In the genomic region with DNA sequence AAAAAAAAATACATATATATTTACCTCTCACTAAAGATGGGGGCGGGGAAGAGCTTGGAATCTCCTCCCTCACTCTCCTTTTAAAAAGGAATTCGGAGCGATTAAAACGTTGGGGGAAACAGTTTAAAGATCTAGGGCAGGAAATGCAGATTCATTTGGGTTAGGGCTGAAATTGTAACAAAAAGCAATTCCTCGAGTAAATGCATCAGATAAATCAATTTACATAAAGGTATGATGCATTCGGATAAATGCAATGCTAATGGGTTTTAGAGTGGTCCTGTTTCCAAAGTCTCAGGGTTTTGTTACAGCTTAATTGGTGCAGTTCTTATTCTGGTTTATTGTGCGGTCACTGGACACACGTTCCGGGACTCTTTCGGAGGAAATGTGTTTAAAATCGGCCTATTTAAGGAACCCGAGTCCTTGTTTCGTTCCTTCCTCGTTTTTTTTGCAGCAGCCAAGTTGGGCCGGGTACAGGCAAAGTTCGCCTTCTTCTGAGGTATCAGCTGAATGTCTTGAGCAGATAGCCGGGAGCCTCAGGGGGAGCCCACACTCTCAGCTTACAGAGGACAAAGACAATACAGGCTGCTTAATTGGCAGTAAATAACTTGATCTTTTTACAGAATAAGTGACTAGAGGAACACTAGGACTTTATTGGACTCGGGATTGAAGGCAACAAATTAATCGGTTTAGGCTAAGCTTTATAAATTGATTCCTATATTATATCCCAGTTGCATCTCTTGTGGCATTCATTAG, we compare ENCODE assay signal across 8 cellular contexts. TPM values are rescaled to one million over a fixed set of nuclear protein-coding genes. Genes with fewer than 3 reads are reported as not detected.
A peak's percentile ranks its signal among the peaks of the same experiment; 100 is the strongest.
DNase-seq lines count a peak whose midpoint lies in the region; ATAC-seq, FAIRE-seq and TF ChIP-seq lines count a peak whose summit lies in the region.

No MANE protein-coding gene starts in this region.

- H2AFZ ChIP-seq in OCI-LY3 (ENCODE audit: low read depth, low read length): no peak overlapping the region

- ATAC-seq in stimulated activated memory B cell treated with anti-CD40 and anti-IgM and Interleukin-4, amounts not matched to agents 10 μg/mL and 1 μg/mL and 100 μg/mL, for 72 hours: no peak
- no peak for ATAC-seq in GM19324 (IDR thresholded peaks at IDR 0.05; ENCODE audit: low FRiP score, unreplicated experiment)

- intact Hi-C loops in kidney (cut with DNase I): no loop called here

- no peak overlapping the region for H3K27ac ChIP-seq in OCI-LY3 (ENCODE audit: low read length)
- H3K27ac ChIP-seq in caudate nucleus (ENCODE audit: low read depth, low read length): peak overlapping the region; percentile 92
- H3K27ac ChIP-seq in kidney (ENCODE audit: low read depth in 2 of 2, low read length in 2 of 2): peak overlapping the region; percentile 9 to 47

- no peaks in the 10 kb centered on the region for H3K79me2 ChIP-seq in OCI-LY3 (ENCODE audit: low read length)

- H3K4me1 ChIP-seq in OCI-LY3 (ENCODE audit: low read length) (peaks cover 33% of the 10 kb centered on the region), kidney (ENCODE audit: control insufficient read depth in 1 of 2, insufficient read depth in 1 of 2, low read depth in 1 of 2, low read length in 2 of 2) (peaks cover 9 to 21% of the 10 kb centered on the region in 2 donors)

- no peak for TF ChIP-seq CTCF in OCI-LY3 (IDR thresholded peaks at IDR 0.05; ENCODE audit: low read depth, low read length)
- TF ChIP-seq CTCF in kidney (IDR thresholded peaks at IDR 0.05; ENCODE audit: borderline replicate concordance, extremely low read depth, insufficient read depth): no peak

- H3K9me3 ChIP-seq in OCI-LY3 (ENCODE audit: insufficient read depth, low read length) (no peaks in the 10 kb centered on the region), kidney (ENCODE audit: control insufficient read depth in 1 of 2, low read length in 2 of 2) (no peaks in the 10 kb centered on the region)

- no peak for FAIRE-seq in kidney (lab: Jason Lieb, UNC)

- peak overlapping the region; percentile 98 for H3K4me2 ChIP-seq in OCI-LY3 (ENCODE audit: low read length)

- peak; percentile 20 for DNase-seq in stimulated activated CD4-positive, alpha-beta T cell treated with anti-CD3 and anti-CD28 coated beads, Interleukin-15, amount 100 ng/mL, for 24 hours
- no peak for DNase-seq in stimulated activated CD4-positive, alpha-beta T cell treated with anti-CD3 and anti-CD28 coated beads, Interleukin-12 subunit alpha, Interleukin-12 subunit beta, amount 100 ng/mL, for 4 hours
- DNase-seq in caudate nucleus (lab: John Stamatoyannopoulos, UW) (peak in 26 of 61 donors; percentile 3 to 51 (median 26)), kidney (no peak), SHP77 (lab: John Stamatoyannopoulos, UW) (no peak)

- H3K27me3 Mint-ChIP-seq in stimulated activated memory B cell treated with anti-CD40 and anti-IgM and Interleukin-4, amounts not matched to agents 10 μg/mL and 1 μg/mL and 100 μg/mL, for 72 hours: no peaks in the 10 kb centered on the region

- peak overlapping the region; percentile 100 for H3K4me3 Mint-ChIP-seq in stimulated activated memory B cell treated with anti-CD40 and anti-IgM and Interleukin-4, amounts not matched to agents 10 μg/mL and 1 μg/mL and 100 μg/mL, for 72 hours

- H3K4me3 ChIP-seq in OCI-LY3 (ENCODE audit: low read length): peak overlapping the region; percentile 91
- H3K4me3 ChIP-seq in kidney (ENCODE audit: low read length in 2 of 2): peak overlapping the region; percentile 74 to 89

- peaks cover 13% of the 10 kb centered on the region for H3K36me3 ChIP-seq in OCI-LY3 (replicated peaks; ENCODE audit: low read depth, low read length)
- no peaks in the 10 kb centered on the region for H3K36me3 ChIP-seq in kidney (ENCODE audit: control insufficient read depth in 1 of 2, insufficient read depth in 2 of 2, low read length in 2 of 2)

- peak overlapping the region; percentile 83 for H3K9ac ChIP-seq in OCI-LY3 (ENCODE audit: low read length)
- peak overlapping the region in 1 of 2 donors; percentile 85 for H3K9ac ChIP-seq in kidney (ENCODE audit: low read length in 2 of 2)

- peak overlapping the region; percentile 87 for H3K27ac Mint-ChIP-seq in stimulated activated memory B cell treated with anti-CD40 and anti-IgM and Interleukin-4, amounts not matched to agents 10 μg/mL and 1 μg/mL and 100 μg/mL, for 72 hours

- H4K20me1 ChIP-seq in OCI-LY3 (ENCODE audit: insufficient read depth, low read length): peaks cover 14% of the 10 kb centered on the region

- peaks cover 7% of the 10 kb centered on the region for H3K36me3 Mint-ChIP-seq in stimulated activated memory B cell treated with anti-CD40 and anti-IgM and Interleukin-4, amounts not matched to agents 10 μg/mL and 1 μg/mL and 100 μg/mL, for 72 hours

- H3K4me1 Mint-ChIP-seq in stimulated activated memory B cell treated with anti-CD40 and anti-IgM and Interleukin-4, amounts not matched to agents 10 μg/mL and 1 μg/mL and 100 μg/mL, for 72 hours: peaks cover 54% of the 10 kb centered on the region

- no peaks in the 10 kb centered on the region for H3K9me3 Mint-ChIP-seq in stimulated activated memory B cell treated with anti-CD40 and anti-IgM and Interleukin-4, amounts not matched to agents 10 μg/mL and 1 μg/mL and 100 μg/mL, for 72 hours

- H3K27me3 ChIP-seq in OCI-LY3 (ENCODE audit: low read depth, low read length): peaks cover 18% of the 10 kb centered on the region

RNA-seq across cellular contexts. Expression of a gene that starts 1.7 kb away (rescaled TPM):
- total RNA-seq in kidney: 56.2 TPM
- 39.1 TPM for polyA plus RNA-seq in kidney (ENCODE audit: insufficient read depth, low read depth, low replicate concordance)
